ENCODE assay signal across 9 cellular contexts in genomic region chr15:55991841-55992768, GRCh38. TPM values are rescaled to one million over a fixed set of nuclear protein-coding genes. Genes with fewer than 3 reads are reported as not detected.
A peak's percentile ranks its signal among the peaks of the same experiment; 100 is the strongest.
DNase-seq lines count a peak whose midpoint lies in the region; ATAC-seq and TF ChIP-seq lines count a peak whose summit lies in the region.
"Had no signal": no experiment of that assay in that cellular context is flagged by ENCODE, and none has a peak within 500 bp of the region (broad histone marks: within the 10 kb centered on the region; RNA-seq: fewer than 3 reads in every experiment).

No MANE protein-coding gene starts in this region.

- H3K4me3 ChIP-seq in iPS-18a (ENCODE audit: low read length) = peak overlapping the region; percentile 74

- H3K4me1 ChIP-seq in iPS-18a (ENCODE audit: control insufficient read depth, low read depth, low read length) = peaks cover 4% of the 10 kb centered on the region

- H3K27me3 ChIP-seq in iPS-18a (ENCODE audit: control insufficient read depth, insufficient read depth, low read length) = peaks cover 40% of the 10 kb centered on the region

- H3K27me3 Mint-ChIP-seq in activated CD8-positive, alpha-beta T cell treated with anti-CD3 and anti-CD28 coated beads for 36 hours = peaks cover 17% of the 10 kb centered on the region
- H3K27me3 Mint-ChIP-seq in stimulated activated naive CD8-positive, alpha-beta T cell treated with anti-CD3 and anti-CD28 coated beads, Interleukin-15, amount 100 ng/mL, for 72 hours = peaks cover 17% of the 10 kb centered on the region

- H3K4me1 Mint-ChIP-seq in activated CD8-positive, alpha-beta T cell treated with anti-CD3 and anti-CD28 coated beads for 36 hours (ENCODE audit: low read depth) = peaks cover 22% of the 10 kb centered on the region
- peaks cover 29% of the 10 kb centered on the region for H3K4me1 Mint-ChIP-seq in stimulated activated naive CD8-positive, alpha-beta T cell treated with anti-CD3 and anti-CD28 coated beads, Interleukin-15, amount 100 ng/mL, for 72 hours

- peak overlapping the region; percentile 81 for H3K27ac Mint-ChIP-seq in activated CD8-positive, alpha-beta T cell treated with anti-CD3 and anti-CD28 coated beads for 36 hours
- H3K27ac Mint-ChIP-seq in stimulated activated naive CD8-positive, alpha-beta T cell treated with anti-CD3 and anti-CD28 coated beads, Interleukin-15, amount 100 ng/mL, for 72 hours = peak overlapping the region; percentile 20 to 77

- peaks cover 5% of the 10 kb centered on the region for H3K36me3 Mint-ChIP-seq in activated CD8-positive, alpha-beta T cell treated with anti-CD3 and anti-CD28 coated beads for 36 hours (ENCODE audit: low read depth)

- H3K9ac ChIP-seq in iPS-18a (ENCODE audit: low read length) = no peak overlapping the region

- peak overlapping the region; percentile 85 for H3K4me3 Mint-ChIP-seq in activated CD8-positive, alpha-beta T cell treated with anti-CD3 and anti-CD28 coated beads for 36 hours
- H3K4me3 Mint-ChIP-seq in stimulated activated naive CD8-positive, alpha-beta T cell treated with anti-CD3 and anti-CD28 coated beads, Interleukin-15, amount 100 ng/mL, for 72 hours = peak overlapping the region; percentile 93 to 97

- no peaks in the 10 kb centered on the region for H3K9me3 Mint-ChIP-seq in activated CD8-positive, alpha-beta T cell treated with anti-CD3 and anti-CD28 coated beads for 36 hours
- no peaks in the 10 kb centered on the region for H3K9me3 Mint-ChIP-seq in stimulated activated naive CD8-positive, alpha-beta T cell treated with anti-CD3 and anti-CD28 coated beads, Interleukin-15, amount 100 ng/mL, for 72 hours

- CTCF ChIA-PET in activated CD8-positive, alpha-beta T cell treated with anti-CD3 and anti-CD28 coated beads for 36 hours (lab: Charles Lee) = interaction anchor here (1.0 to 2.6 kb wide), 6 partner anchors 14 to 253 kb away, joined by 3 to 14 read pairs (median 3); no protein-coding TSS in a partner anchor

- TF ChIP-seq CTCF in activated CD8-positive, alpha-beta T cell treated with anti-CD3 and anti-CD28 coated beads for 36 hours (IDR thresholded peaks at IDR 0.05) = no peak

- H3K27ac ChIP-seq in iPS-18a (ENCODE audit: low read length) = no peak overlapping the region

- POLR2A ChIA-PET in activated CD8-positive, alpha-beta T cell treated with anti-CD3 and anti-CD28 coated beads for 36 hours (lab: Charles Lee) = interaction anchor here (0.6 kb wide), 1 partner anchor 19 kb away, joined by 3 read pairs; no protein-coding TSS in a partner anchor

- DNase-seq in NOMO-1 treated with DMSO at 0.1 percent for 48 hours (lab: John Stamatoyannopoulos, UW; ENCODE audit: unreplicated experiment) = peak; percentile 28
- DNase-seq in NOMO-1 treated with dmso at 0.1 percent for 144 hours (lab: John Stamatoyannopoulos, UW; ENCODE audit: unreplicated experiment) = no peak
- DNase-seq in activated CD8-positive, alpha-beta T cell treated with anti-CD3 and anti-CD28 coated beads for 36 hours = no peak
- no peak for DNase-seq in stimulated activated naive CD8-positive, alpha-beta T cell treated with anti-CD3 and anti-CD28 coated beads, Interleukin-15, amount 100 ng/mL, for 72 hours
- no peak for DNase-seq in NK-92 (lab: John Stamatoyannopoulos, UW; ENCODE audit: unreplicated experiment)
- no peak for DNase-seq in NCI-H748 treated with DMSO at 0.1 percent for 48 hours (lab: John Stamatoyannopoulos, UW)
- DNase-seq in GM19240 (ENCODE audit: insufficient read length, low spot score) = no peak
- DNase-seq: activated gamma-delta T cell had no signal

- H3K9me3 ChIP-seq in iPS-18a (ENCODE audit: control insufficient read depth, low read depth, low read length) = no peaks in the 10 kb centered on the region

- ATAC-seq in activated CD8-positive, alpha-beta T cell treated with anti-CD3 and anti-CD28 coated beads for 36 hours = no peak
- no peak for ATAC-seq in stimulated activated naive CD8-positive, alpha-beta T cell treated with anti-CD3 and anti-CD28 coated beads, Interleukin-15, amount 100 ng/mL, for 72 hours

- intact Hi-C loops in activated CD8-positive, alpha-beta T cell treated with anti-CD3 and anti-CD28 coated beads for 36 hours (cut with micrococcal nuclease) = loop anchor here (5.0 kb wide), 1 partner anchor 50 kb away; no protein-coding TSS in a partner anchor

- H3K36me3 ChIP-seq in iPS-18a (ENCODE audit: control insufficient read depth, low read depth, low read length) = no peaks in the 10 kb centered on the region

RNA-seq across cellular contexts. Expression of gene NEDD4, which starts 1.3 kb away (rescaled TPM):
- total RNA-seq in activated CD8-positive, alpha-beta T cell treated with anti-CD3 and anti-CD28 coated beads for 36 hours = 10 to 100 TPM; 10.4 to 11.8 TPM
